In the genomic region with DNA sequence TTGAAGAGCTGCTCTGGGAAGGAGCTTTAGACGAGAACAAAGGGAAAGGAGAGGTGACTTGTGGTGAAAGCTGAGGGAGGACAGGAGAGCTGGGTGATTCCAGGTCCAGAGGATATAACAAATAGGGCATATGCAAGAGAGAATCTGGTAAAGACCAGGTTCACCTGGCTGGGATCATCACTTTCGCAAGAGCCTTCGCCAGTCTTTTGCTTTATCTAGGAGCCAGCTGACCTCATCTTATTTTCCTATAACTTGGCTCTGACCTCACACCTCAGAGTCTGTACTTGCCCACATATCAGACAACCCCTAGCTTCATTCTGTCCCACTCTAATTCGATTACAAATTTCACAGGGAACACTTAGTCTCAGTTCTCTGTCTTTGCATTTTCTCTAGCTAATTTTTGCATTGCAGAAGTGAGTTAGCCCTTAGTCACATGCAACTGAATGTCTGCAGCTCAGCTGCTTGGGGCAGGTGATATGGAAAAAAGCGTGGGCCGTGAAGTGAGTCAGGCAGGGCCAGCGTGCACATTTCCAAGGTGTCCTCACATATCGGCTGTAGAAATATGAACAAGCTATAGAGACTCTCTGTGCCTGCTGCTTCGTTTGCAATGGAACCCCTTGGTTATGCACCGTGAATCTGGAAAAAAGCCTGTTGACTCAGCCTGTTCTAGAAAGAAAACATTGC, we compare ENCODE assay signal across 20 cellular contexts. TPM values are rescaled to one million over a fixed set of nuclear protein-coding genes. Genes with fewer than 3 reads are reported as not detected.
DNase-seq lines count a peak whose midpoint lies in the region; ATAC-seq lines count a peak whose summit lies in the region.
"Had no signal": no experiment of that assay in that cellular context is flagged by ENCODE, and none has a peak within 500 bp of the region (broad histone marks: within the 10 kb centered on the region; RNA-seq: fewer than 3 reads in every experiment).

No MANE protein-coding gene starts in this region.

- H3K36me3 Mint-ChIP-seq in activated T-helper 17 cell treated with anti-CD3 and anti-CD28 coated beads, Interleukin-2, amount 50 U/mL, for 72 hours (ENCODE audit: low read depth): no peaks in the 10 kb centered on the region
- H3K36me3 Mint-ChIP-seq in immature natural killer cell: no peaks in the 10 kb centered on the region
- H3K36me3 Mint-ChIP-seq: activated naive CD8-positive, alpha-beta T cell; CD8-positive, alpha-beta T cell; natural killer cell treated with Interleukin-12 subunit alpha and Interleukin-12 subunit beta and Interleukin-15 and Interleukin-18, amount 100 ng/mL, for 72 hours had no signal

- ATAC-seq in stimulated activated naive CD8-positive, alpha-beta T cell treated with anti-CD3 and anti-CD28 coated beads, Interleukin-15, Interleukin-2, amounts not matched to agents 100 U/mL and 50 U/mL, for 24 hours: peak; percentile 66
- no peak for ATAC-seq in stimulated activated naive CD8-positive, alpha-beta T cell treated with anti-CD3 and anti-CD28 coated beads, Interleukin-15, amount 100 ng/mL, for 72 hours
- ATAC-seq in activated T-helper 17 cell treated with anti-CD3 and anti-CD28 coated beads, Interleukin-2, amount 50 U/mL, for 72 hours (replicated peaks): peak; percentile 32
- no peak for ATAC-seq in HG02938 (IDR thresholded peaks at IDR 0.05; ENCODE audit: unreplicated experiment)
- ATAC-seq: CD8-positive, alpha-beta T cell; effector memory CD8-positive, alpha-beta T cell; lower lobe of right lung; natural killer cell treated with Interleukin-12 subunit alpha and Interleukin-12 subunit beta and Interleukin-15 and Interleukin-18, amount 100 ng/mL, for 72 hours had no signal

- H3K27ac Mint-ChIP-seq in stimulated activated naive CD8-positive, alpha-beta T cell treated with anti-CD3 and anti-CD28 coated beads, Interleukin-15, amount 100 ng/mL, for 72 hours: no peak overlapping the region
- no peak overlapping the region for H3K27ac Mint-ChIP-seq in activated T-helper 17 cell treated with anti-CD3 and anti-CD28 coated beads, Interleukin-2, amount 50 U/mL, for 72 hours
- H3K27ac Mint-ChIP-seq in immature natural killer cell: no peak overlapping the region
- H3K27ac Mint-ChIP-seq: activated naive CD8-positive, alpha-beta T cell; CD8-positive, alpha-beta T cell; effector memory CD8-positive, alpha-beta T cell; natural killer cell treated with Interleukin-12 subunit alpha and Interleukin-12 subunit beta and Interleukin-15 and Interleukin-18, amount 100 ng/mL, for 72 hours; T-helper 2 cell treated with Interferon-gamma antibody and Interleukin-4, amounts not matched to agents 5 μg/mL and 100 μg/mL, for 36 hours had no signal

- no peaks in the 10 kb centered on the region for H3K27me3 Mint-ChIP-seq in stimulated activated naive CD8-positive, alpha-beta T cell treated with anti-CD3 and anti-CD28 coated beads, Interleukin-15, amount 100 ng/mL, for 72 hours
- peaks cover 5% of the 10 kb centered on the region for H3K27me3 Mint-ChIP-seq in activated T-helper 17 cell treated with anti-CD3 and anti-CD28 coated beads, Interleukin-2, amount 50 U/mL, for 72 hours
- H3K27me3 Mint-ChIP-seq in immature natural killer cell (ENCODE audit: low read depth in 3 of 3): peaks cover 0 to 3% (median 1%) of the 10 kb centered on the region in 3 donors
- H3K27me3 Mint-ChIP-seq: central memory CD8-positive, alpha-beta T cell; natural killer cell treated with Interleukin-12 subunit alpha and Interleukin-12 subunit beta and Interleukin-15 and Interleukin-18, amount 100 ng/mL, for 72 hours had no signal

- H3K4me1 Mint-ChIP-seq in stimulated activated naive CD8-positive, alpha-beta T cell treated with anti-CD3 and anti-CD28 coated beads, Interleukin-15, amount 100 ng/mL, for 72 hours: no peaks in the 10 kb centered on the region
- no peaks in the 10 kb centered on the region for H3K4me1 Mint-ChIP-seq in activated T-helper 17 cell treated with anti-CD3 and anti-CD28 coated beads, Interleukin-2, amount 50 U/mL, for 72 hours
- H3K4me1 Mint-ChIP-seq in immature natural killer cell: no peaks in the 10 kb centered on the region
- H3K4me1 Mint-ChIP-seq: central memory CD8-positive, alpha-beta T cell had no signal

- no peak overlapping the region for H3K4me3 Mint-ChIP-seq in stimulated activated naive CD8-positive, alpha-beta T cell treated with anti-CD3 and anti-CD28 coated beads, Interleukin-15, amount 100 ng/mL, for 72 hours
- H3K4me3 Mint-ChIP-seq in activated T-helper 17 cell treated with anti-CD3 and anti-CD28 coated beads, Interleukin-2, amount 50 U/mL, for 72 hours: no peak overlapping the region
- H3K4me3 Mint-ChIP-seq in immature natural killer cell: no peak overlapping the region
- H3K4me3 Mint-ChIP-seq: activated naive CD8-positive, alpha-beta T cell; CD8-positive, alpha-beta T cell; central memory CD8-positive, alpha-beta T cell; effector memory CD8-positive, alpha-beta T cell; natural killer cell treated with Interleukin-12 subunit alpha and Interleukin-12 subunit beta and Interleukin-15 and Interleukin-18, amount 100 ng/mL, for 72 hours; T-helper 2 cell treated with Interferon-gamma antibody and Interleukin-4, amounts not matched to agents 5 μg/mL and 100 μg/mL, for 36 hours had no signal

- no peak for DNase-seq in stimulated activated naive CD8-positive, alpha-beta T cell treated with anti-CD3 and anti-CD28 coated beads, Interleukin-15, Interleukin-2, amounts not matched to agents 100 U/mL and 50 U/mL, for 24 hours
- DNase-seq in stimulated activated naive CD8-positive, alpha-beta T cell treated with anti-CD3 and anti-CD28 coated beads, Interleukin-15, amount 100 ng/mL, for 72 hours: no peak
- peak; percentile 66 for DNase-seq in glomerular visceral epithelial cell (ENCODE audit: extremely low spot score)
- DNase-seq in middle frontal gyrus (ENCODE audit: extremely low spot score, low spot score): no peak
- no peak for DNase-seq in NOMO-1 treated with DMSO at 0.1 percent for 48 hours (lab: John Stamatoyannopoulos, UW; ENCODE audit: unreplicated experiment)
- no peak for DNase-seq in immature natural killer cell
- DNase-seq: CD8-positive, alpha-beta T cell; effector memory CD8-positive, alpha-beta T cell; EL; lower lobe of right lung; NCI-H1694; SJCRH30; spleen; stomach had no signal

- H3K9me3 Mint-ChIP-seq in stimulated activated naive CD8-positive, alpha-beta T cell treated with anti-CD3 and anti-CD28 coated beads, Interleukin-15, amount 100 ng/mL, for 72 hours: no peaks in the 10 kb centered on the region
- H3K9me3 Mint-ChIP-seq in activated T-helper 17 cell treated with anti-CD3 and anti-CD28 coated beads, Interleukin-2, amount 50 U/mL, for 72 hours: no peaks in the 10 kb centered on the region
- H3K9me3 Mint-ChIP-seq in immature natural killer cell: peaks cover 0 to 7% (median under 1%) of the 10 kb centered on the region in 6 donors
- H3K9me3 Mint-ChIP-seq: CD8-positive, alpha-beta T cell; central memory CD8-positive, alpha-beta T cell; effector memory CD8-positive, alpha-beta T cell; T-helper 2 cell treated with Interferon-gamma antibody and Interleukin-4, amounts not matched to agents 5 μg/mL and 100 μg/mL, for 36 hours had no signal

RNA-seq across cellular contexts. Expression of gene ZNF474, which starts 7.4 kb away (rescaled TPM):
- total RNA-seq in activated T-helper 17 cell treated with anti-CD3 and anti-CD28 coated beads, Interleukin-2, amount 50 U/mL, for 72 hours: not detected
- not detected for polyA plus RNA-seq in immature natural killer cell
- total RNA-seq: CD8-positive, alpha-beta T cell; natural killer cell treated with Interleukin-12 subunit alpha and Interleukin-12 subunit beta and Interleukin-15 and Interleukin-18, amount 100 ng/mL, for 72 hours had no signal

RNA-seq across cellular contexts. Expression of gene LOX, which starts 43.9 kb away (rescaled TPM):
- total RNA-seq in activated T-helper 17 cell treated with anti-CD3 and anti-CD28 coated beads, Interleukin-2, amount 50 U/mL, for 72 hours: not detected
- not detected for polyA plus RNA-seq in immature natural killer cell
- total RNA-seq: CD8-positive, alpha-beta T cell; natural killer cell treated with Interleukin-12 subunit alpha and Interleukin-12 subunit beta and Interleukin-15 and Interleukin-18, amount 100 ng/mL, for 72 hours had no signal

Comparison
In these comparisons a context has a peak if more than half of its experiments do, and no peak if none do; other contexts are left out.
1. ATAC-seq: peak in stimulated activated naive CD8-positive, alpha-beta T cell treated with anti-CD3 and anti-CD28 coated beads, Interleukin-15, Interleukin-2, amounts not matched to agents 100 U/mL and 50 U/mL, for 24 hours (single experiment) and activated T-helper 17 cell treated with anti-CD3 and anti-CD28 coated beads, Interleukin-2, amount 50 U/mL, for 72 hours (single experiment); none in stimulated activated naive CD8-positive, alpha-beta T cell treated with anti-CD3 and anti-CD28 coated beads, Interleukin-15, amount 100 ng/mL, for 72 hours (single experiment) and HG02938 (single experiment).